In genomic region chr12:31073527-31074332, GRCh38 we compare ENCODE assay signal across 8 cellular contexts. TPM values are rescaled to one million over a fixed set of nuclear protein-coding genes. Genes with fewer than 3 reads are reported as not detected.
A peak's percentile ranks its signal among the peaks of the same experiment; 100 is the strongest.
DNase-seq lines count a peak whose midpoint lies in the region; ATAC-seq and TF ChIP-seq lines count a peak whose summit lies in the region.
"Not testable (repeated sequence)": the region's sequence is repeated elsewhere in the genome, so short reads cannot be mapped to it uniquely, and the experiment has no call there.

Gene DDX11, plus strand, starts transcription at chr12:31073860. Its CDS starts 4,534 bp downstream, at chr12:31078394.

- H3K4me3 ChIP-seq in BJ (ENCODE audit: low read depth, low read length): peak within 1 kb of the TSS; percentile 62
- H3K4me3 ChIP-seq in left lung: peak within 1 kb of the TSS; percentile 63 to 65

- DNase-seq in BJ (ENCODE audit: low read depth) (peak; percentile 25), NCI-H526 (lab: John Stamatoyannopoulos, UW) (peak; percentile 89 to 94), cortex of kidney (lab: John Stamatoyannopoulos, UW) (peak; percentile 27), left lung (peak; percentile 95)
- DNase-seq in activated CD4-positive, alpha-beta T cell treated with anti-CD3 and anti-CD28 coated beads for 48 hours: peak; percentile 93
- peak; percentile 88 for DNase-seq in stimulated activated CD4-positive, alpha-beta T cell treated with anti-CD3 and anti-CD28 coated beads, Interleukin-2, amount 100 ng/mL, for 4 hours (ENCODE audit: low read depth)

- intact Hi-C loops in left lung (cut with DNase I): not testable (repeated sequence)

- peak within 1 kb of the TSS; percentile 83 to 89 for H3K27ac ChIP-seq in left lung

- H3K36me3 ChIP-seq in BJ (ENCODE audit: control insufficient read depth, insufficient read depth, low read length); left lung: not testable (repeated sequence)

- H3K9me3 ChIP-seq in left lung: not testable (repeated sequence)

- not testable (repeated sequence) for H3K27me3 ChIP-seq in BJ (ENCODE audit: control insufficient read depth, insufficient read depth, low read length); left lung

- POLR2A ChIA-PET in BJ (lab: Charles Lee): not testable (repeated sequence)

- ATAC-seq in GM19324 (IDR thresholded peaks at IDR 0.05; ENCODE audit: low FRiP score, unreplicated experiment) (peak; percentile 97), HG03460 (IDR thresholded peaks at IDR 0.05; ENCODE audit: unreplicated experiment) (peak; percentile 92), left lung (peak; percentile 98)

- not testable (repeated sequence) for H3K4me1 ChIP-seq in left lung

- not testable (repeated sequence) for TF ChIP-seq CTCF in BJ (IDR thresholded peaks at IDR 0.05; ENCODE audit: insufficient read depth, low read depth, low read length); left lung (IDR thresholded peaks at IDR 0.05)

- CTCF ChIA-PET in BJ (lab: Yijun Ruan, JAX): not testable (repeated sequence)

RNA-seq across cellular contexts. Expression of gene DDX11, which starts in this region (rescaled TPM):
- 8.5 and 12.8 TPM in 2 replicates for polyA plus RNA-seq in BJ (2011; rRNA removed)
- polyA minus RNA-seq in BJ (2011; rRNA and poly(A)+ RNA removed): 11.4 and 14.2 TPM in 2 replicates
- total RNA-seq in left lung: 10 to 100 TPM; 42.0 to 44.1 TPM

Comparison
In these comparisons a context has a peak if more than half of its experiments do, and no peak if none do; other contexts are left out.
1. Peak in every context shown above with its lines: DNase-seq, ATAC-seq, H3K4me3 ChIP-seq and H3K27ac ChIP-seq.
2. DNase-seq: peak in every context shown above with its lines; median percentile 95 in left lung; 93 in activated CD4-positive, alpha-beta T cell treated with anti-CD3 and anti-CD28 coated beads for 48 hours; 92 in NCI-H526; 88 in stimulated activated CD4-positive, alpha-beta T cell treated with anti-CD3 and anti-CD28 coated beads, Interleukin-2, amount 100 ng/mL, for 4 hours; 27 in cortex of kidney; 25 in BJ.